Comparison of ENCODE assay signal across 7 cellular contexts in the genomic region with DNA sequence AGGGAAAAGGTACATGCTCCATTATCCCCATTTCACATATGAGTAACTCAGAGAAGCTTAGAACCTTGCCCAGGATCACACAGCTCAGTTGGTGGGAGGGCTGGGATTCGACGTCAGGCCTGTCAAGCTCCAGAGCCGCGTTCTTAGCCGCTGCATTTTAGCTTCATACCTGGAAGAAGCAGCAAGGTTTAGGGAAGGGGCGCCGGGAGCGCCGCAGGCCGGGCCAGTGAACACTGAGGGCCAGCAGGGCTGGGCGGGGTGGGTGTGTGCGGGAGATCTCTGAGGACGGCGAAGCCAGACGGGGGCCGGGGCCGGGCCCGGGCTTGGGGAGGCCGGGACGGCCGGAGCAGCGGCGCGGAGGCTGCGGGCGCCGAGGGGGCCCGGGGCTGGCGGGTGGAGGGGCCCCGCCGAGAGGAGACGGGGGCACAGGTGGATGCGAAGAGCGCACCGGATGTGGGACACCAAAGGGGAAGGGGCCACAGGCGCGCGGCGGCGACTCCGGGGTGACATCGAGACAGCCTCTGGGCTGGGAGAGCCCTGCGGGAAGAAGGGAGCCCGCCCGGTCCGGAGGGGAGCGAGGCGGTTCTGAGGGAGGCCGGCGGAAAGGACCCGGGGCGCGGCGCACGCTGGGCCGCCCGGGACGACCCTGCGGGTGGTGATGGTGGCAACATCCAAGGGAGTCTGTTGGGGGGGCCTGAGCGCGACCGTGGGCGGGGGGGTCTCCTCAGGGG.
DNase-seq lines count a peak whose midpoint lies in the region; ATAC-seq and TF ChIP-seq lines count a peak whose summit lies in the region.

No MANE protein-coding gene starts in this region.

- WGBS in iPS DF 6.9 (ENCODE audit: insufficient coverage, insufficient read length) = no CpG with 5 or more reads among the region's 63 CpGs

- H3K27me3 ChIP-seq in iPS DF 6.9 (ENCODE audit: control insufficient read depth, insufficient read depth, low read length) = no peaks in the 10 kb centered on the region

- H3K4me1 Mint-ChIP-seq in activated naive CD8-positive, alpha-beta T cell treated with anti-CD3 and anti-CD28 coated beads, Interleukin-2, amount 50 U/mL, for 24 hours = peaks cover 32% of the 10 kb centered on the region

- H3K36me3 Mint-ChIP-seq in activated naive CD8-positive, alpha-beta T cell treated with anti-CD3 and anti-CD28 coated beads, Interleukin-2, amount 50 U/mL, for 24 hours (ENCODE audit: low read depth) = peaks cover 35% of the 10 kb centered on the region

- POLR2A ChIA-PET in RWPE1 (lab: Yijun Ruan, JAX; ENCODE audit: low non-redundant PET) = interaction anchor here (0.8 to 0.9 kb wide), 2 partner anchors 25 to 29 kb away, joined by 3 to 4 read pairs; a partner anchor contains a TSS

- H3K27ac Mint-ChIP-seq in activated naive CD8-positive, alpha-beta T cell treated with anti-CD3 and anti-CD28 coated beads, Interleukin-2, amount 50 U/mL, for 24 hours = peak overlapping the region; percentile 91

- H3K4me1 ChIP-seq in iPS DF 6.9 (ENCODE audit: control insufficient read depth, insufficient read depth, low read length) = no peaks in the 10 kb centered on the region; the same call in 1 of the 2 replicates

- TF ChIP-seq CTCF in RWPE1 (conservative IDR thresholded peaks at IDR 0.05; ENCODE audit: low read depth) = no peak

- DNase-seq in RWPE1 (ENCODE audit: low spot score) (peak; percentile 54), iPS DF 6.9 (ENCODE audit: low read depth, low spot score) (no peak), retina (no peak)
- DNase-seq in activated naive CD8-positive, alpha-beta T cell treated with anti-CD3 and anti-CD28 coated beads, Interleukin-2, amount 50 U/mL, for 24 hours = peak; percentile 56
- DNase-seq in stimulated activated CD4-positive, alpha-beta T cell treated with anti-CD3 and anti-CD28 coated beads, Interleukin-15, amount 100 ng/mL, for 1 hour (ENCODE audit: low read depth in 1 of 2, low spot score in 1 of 2) = peak; percentile 41 to 42

- peak; percentile 25 for ATAC-seq in GM18868 (IDR thresholded peaks at IDR 0.05; ENCODE audit: unreplicated experiment)
- peak; percentile 31 for ATAC-seq in HG02885 (IDR thresholded peaks at IDR 0.05; ENCODE audit: poor library complexity, unreplicated experiment)
- peak; percentile 29 for ATAC-seq in activated naive CD8-positive, alpha-beta T cell treated with anti-CD3 and anti-CD28 coated beads, Interleukin-2, amount 50 U/mL, for 24 hours

- no peaks in the 10 kb centered on the region for H3K9me3 Mint-ChIP-seq in activated naive CD8-positive, alpha-beta T cell treated with anti-CD3 and anti-CD28 coated beads, Interleukin-2, amount 50 U/mL, for 24 hours

- peak overlapping the region; percentile 88 for H3K4me3 Mint-ChIP-seq in activated naive CD8-positive, alpha-beta T cell treated with anti-CD3 and anti-CD28 coated beads, Interleukin-2, amount 50 U/mL, for 24 hours

- no peaks in the 10 kb centered on the region for H3K27me3 Mint-ChIP-seq in activated naive CD8-positive, alpha-beta T cell treated with anti-CD3 and anti-CD28 coated beads, Interleukin-2, amount 50 U/mL, for 24 hours

- peak overlapping the region; percentile 76 for H3K4me3 ChIP-seq in iPS DF 6.9 (ENCODE audit: low read length)

- peak overlapping the region; percentile 83 for H3K27ac ChIP-seq in RWPE1
- no peak overlapping the region for H3K27ac ChIP-seq in iPS DF 6.9 (ENCODE audit: low read length)

- CTCF ChIA-PET in RWPE1 (lab: Yijun Ruan, JAX) = interaction anchor here (0.5 to 1.0 kb wide), 2 partner anchors 9 to 292 kb away, joined by 3 read pairs; no protein-coding TSS in a partner anchor

- H3K9me3 ChIP-seq in iPS DF 6.9 (ENCODE audit: control insufficient read depth, insufficient read depth, low read length) = no peaks in the 10 kb centered on the region

- H3K36me3 ChIP-seq in iPS DF 6.9 (ENCODE audit: control insufficient read depth, insufficient read depth, low read length) = peaks cover 4% of the 10 kb centered on the region

Comparison
In these comparisons a context has a peak if more than half of its experiments do, and no peak if none do; other contexts are left out.
1. DNase-seq: peak in RWPE1 (single experiment), activated naive CD8-positive, alpha-beta T cell treated with anti-CD3 and anti-CD28 coated beads, Interleukin-2, amount 50 U/mL, for 24 hours (single experiment) and stimulated activated CD4-positive, alpha-beta T cell treated with anti-CD3 and anti-CD28 coated beads, Interleukin-15, amount 100 ng/mL, for 1 hour (2 of 2); none in iPS DF 6.9 (single experiment) and retina (single experiment).
2. Peak in every context shown above with its lines, with median percentiles within 50 percentile points of each other: ATAC-seq.